In genomic region chr1:19062258-19063029, GRCh38 we compare ENCODE assay signal across 1 cellular context.
TF ChIP-seq lines count a peak whose summit lies in the region.

No MANE protein-coding gene starts in this region.

TF ChIP-seq in H1, 55 proteins besides CTCF, POLR2A, EP300 and RAD21:
- TF ChIP-seq SRF (IDR thresholded peaks at IDR 0.05; ENCODE audit: low read depth, low read length) (no peak), HDAC2 (IDR thresholded peaks at IDR 0.05; ENCODE audit: borderline replicate concordance in 1 of 2, low read depth in 2 of 2, low read length in 2 of 2) (no peak), BCL11A (IDR thresholded peaks at IDR 0.05; ENCODE audit: low read depth in 2 of 2, low read length in 2 of 2) (no peak), SUZ12 (IDR thresholded peaks at IDR 0.05; ENCODE audit: low read length) (no peak), BACH1 (IDR thresholded peaks at IDR 0.05; ENCODE audit: low read length) (no peak), SIRT6 (IDR thresholded peaks at IDR 0.05; ENCODE audit: low read length) (no peak), RFX5 (IDR thresholded peaks at IDR 0.05; ENCODE audit: borderline replicate concordance, low read depth, low read length) (no peak)
